In the genomic region with DNA sequence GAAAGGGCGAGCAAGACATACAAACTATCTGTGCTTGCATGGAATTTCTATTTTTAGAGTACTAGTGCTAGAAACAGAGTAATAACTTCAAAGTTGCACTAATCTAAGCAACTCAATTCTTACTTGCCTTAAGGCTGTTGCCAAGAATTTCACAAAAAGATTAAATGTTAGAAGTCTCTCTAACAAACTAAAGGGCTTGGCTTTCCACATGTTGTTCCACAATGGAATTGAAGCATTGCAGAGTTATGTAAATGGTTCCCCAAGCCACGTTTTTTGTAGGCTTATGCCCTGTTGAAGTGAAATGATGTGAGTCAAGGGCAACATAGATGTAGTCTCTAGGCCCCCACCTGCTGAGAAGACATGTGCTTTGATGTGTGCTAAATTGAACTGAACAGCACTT, we compare ENCODE assay signal across 18 cellular contexts.
DNase-seq lines count a peak whose midpoint lies in the region; TF ChIP-seq lines count a peak whose summit lies in the region.
"Had no signal": no experiment of that assay in that cellular context is flagged by ENCODE, and none has a peak within 500 bp of the region (broad histone marks: within the 10 kb centered on the region; RNA-seq: fewer than 3 reads in every experiment).

No MANE protein-coding gene starts in this region.

- TF ChIP-seq CTCF in retinal pigment epithelial cell (conservative IDR thresholded peaks at IDR 0.05; ENCODE audit: low read depth, low read length): no peak
- no peak for TF ChIP-seq CTCF in left ventricle myocardium inferior (IDR thresholded peaks at IDR 0.05; ENCODE audit: borderline replicate concordance)

- intact Hi-C loops in left ventricle myocardium inferior (cut with micrococcal nuclease): no loop called here

- no peak overlapping the region for H3K9ac ChIP-seq in adipocyte (ENCODE audit: low read length)

- H3K36me3 ChIP-seq in adipocyte (ENCODE audit: control insufficient read depth, insufficient read depth, low read length, severe bottlenecking) (no peaks in the 10 kb centered on the region), left ventricle myocardium inferior (no peaks in the 10 kb centered on the region)
- H3K36me3 ChIP-seq: BE2C had no signal

- H3K4me1 ChIP-seq in adipocyte (ENCODE audit: control insufficient read depth, insufficient read depth, low read length) (peaks cover 31% of the 10 kb centered on the region), left ventricle myocardium inferior (no peaks in the 10 kb centered on the region)
- H3K4me1 ChIP-seq: BE2C had no signal

- H3K27me3 ChIP-seq in adipocyte (replicated peaks; ENCODE audit: control insufficient read depth, insufficient read depth, low read length): no peaks in the 10 kb centered on the region
- no peaks in the 10 kb centered on the region for H3K27me3 ChIP-seq in left ventricle myocardium inferior (ENCODE audit: low read depth)
- H3K27me3 ChIP-seq: BE2C had no signal

- H3K4me3 ChIP-seq in adipocyte (ENCODE audit: low read length) (no peak overlapping the region), retinal pigment epithelial cell (ENCODE audit: low read length) (no peak overlapping the region), left ventricle myocardium inferior (no peak overlapping the region)

- no peaks in the 10 kb centered on the region for H3K9me3 ChIP-seq in adipocyte (ENCODE audit: control insufficient read depth, low read length)
- peaks cover 3% of the 10 kb centered on the region for H3K9me3 ChIP-seq in left ventricle myocardium inferior (replicated peaks)
- H3K9me3 ChIP-seq: BE2C had no signal

- no peak overlapping the region for H3K27ac ChIP-seq in left ventricle myocardium inferior (replicated peaks)
- H3K27ac ChIP-seq: HL-60 had no signal

- peak; percentile 20 to 53 for DNase-seq in NCI-H187 (lab: John Stamatoyannopoulos, UW)
- peak; percentile 40 for DNase-seq in adipocyte (ENCODE audit: low read depth)
- DNase-seq in fibroblast of gingiva (ENCODE audit: low read depth): peak; percentile 50
- peak; percentile 58 for DNase-seq in retinal pigment epithelial cell (ENCODE audit: low read depth)
- DNase-seq in pons (ENCODE audit: low spot score): no peak
- DNase-seq in left ventricle myocardium inferior: no peak
- DNase-seq: BE2C; C1 segment of cervical spinal cord; CD4-positive, CD25-positive, alpha-beta regulatory T cell; CD8-positive, alpha-beta memory T cell; COR-L47; DMS 273 treated with DMSO at 0.1 percent for 48 hours; DMS79 treated with DMSO at 0.1 percent for 48 hours; GF-D8; GOT3; H7; HFFc6 had no signal

Comparison
In these comparisons a context has a peak if more than half of its experiments do, and no peak if none do; other contexts are left out.
1. DNase-seq: peak in NCI-H187 (2 of 2), adipocyte (single experiment), fibroblast of gingiva (single experiment) and retinal pigment epithelial cell (single experiment); none in pons (single experiment) and left ventricle myocardium inferior (single experiment).